Comparison of ENCODE assay signal across 13 cellular contexts in genomic region chr3:71119171-71119570, GRCh38.
DNase-seq lines count a peak whose midpoint lies in the region; ATAC-seq and TF ChIP-seq lines count a peak whose summit lies in the region.
"Had no signal": no experiment of that assay in that cellular context is flagged by ENCODE, and none has a peak within 500 bp of the region (broad histone marks: within the 10 kb centered on the region; RNA-seq: fewer than 3 reads in every experiment).

No MANE protein-coding gene starts in this region.

- peak overlapping the region; percentile 62 to 73 (median 68) for H3K27ac ChIP-seq in stomach
- H3K27ac ChIP-seq: prostate gland had no signal

- intact Hi-C loops in activated naive CD4-positive, alpha-beta T cell treated with anti-CD3 and anti-CD28 coated beads for 36 hours (cut with micrococcal nuclease): loop anchor here (1.0 kb wide), 1 partner anchor 10 kb away; no protein-coding TSS in a partner anchor
- intact Hi-C loops in activated CD8-positive, alpha-beta T cell treated with anti-CD3 and anti-CD28 coated beads for 36 hours (cut with micrococcal nuclease): no loop called here
- intact Hi-C loops in stomach (cut with DNase I; ENCODE audit: low total_unique reads): no loop called here

- DNase-seq in activated naive CD4-positive, alpha-beta T cell treated with anti-CD3 and anti-CD28 coated beads for 36 hours: no peak
- no peak for DNase-seq in activated naive CD4-positive, alpha-beta T cell (lab: John Stamatoyannopoulos, UW)
- DNase-seq in activated CD8-positive, alpha-beta T cell treated with anti-CD3 and anti-CD28 coated beads for 36 hours: no peak
- DNase-seq in fibroblast of mammary gland (ENCODE audit: low read depth) (peak; percentile 53), stomach (no peak), NCI-H2029 treated with DMSO at 0.1 percent for 48 hours (lab: John Stamatoyannopoulos, UW) (no peak), cerebellar nuclear complex (lab: John Stamatoyannopoulos, UW) (no peak)
- no peak for DNase-seq in stimulated activated CD4-positive, alpha-beta T cell treated with anti-CD3 and anti-CD28 coated beads, Interleukin-4, amount 100 ng/mL, for 24 hours
- DNase-seq: ACHN; activated CD8-positive, alpha-beta memory T cell treated with anti-CD3 and anti-CD28 coated beads, Interleukin-2, amount 10 ng/mL, durations not matched to agents 7 days and 5 days; NCI-H2171; stimulated activated CD4-positive, alpha-beta T cell treated with anti-CD3 and anti-CD28 coated beads, Interleukin-2, amount 100 ng/mL, for 24 hours had no signal

- TF ChIP-seq POLR2A in stomach (IDR thresholded peaks at IDR 0.05): no peak

- peaks cover 0 to 8% (median 3%) of the 10 kb centered on the region in 4 donors for H3K36me3 ChIP-seq in stomach
- H3K36me3 ChIP-seq: prostate gland had no signal

- H3K4me1 Mint-ChIP-seq in activated naive CD4-positive, alpha-beta T cell treated with anti-CD3 and anti-CD28 coated beads for 36 hours (ENCODE audit: low read depth): peaks cover 87% of the 10 kb centered on the region
- peaks cover 90% of the 10 kb centered on the region for H3K4me1 Mint-ChIP-seq in activated CD8-positive, alpha-beta T cell treated with anti-CD3 and anti-CD28 coated beads for 36 hours (ENCODE audit: low read depth)

- H3K27me3 Mint-ChIP-seq in activated naive CD4-positive, alpha-beta T cell treated with anti-CD3 and anti-CD28 coated beads for 36 hours (ENCODE audit: low read depth): no peaks in the 10 kb centered on the region
- H3K27me3 Mint-ChIP-seq in activated CD8-positive, alpha-beta T cell treated with anti-CD3 and anti-CD28 coated beads for 36 hours: no peaks in the 10 kb centered on the region
- H3K27me3 Mint-ChIP-seq: activated CD8-positive, alpha-beta memory T cell treated with anti-CD3 and anti-CD28 coated beads, Interleukin-2, amount 10 ng/mL, durations not matched to agents 7 days and 5 days had no signal

- H3K36me3 Mint-ChIP-seq in activated naive CD4-positive, alpha-beta T cell treated with anti-CD3 and anti-CD28 coated beads for 36 hours (ENCODE audit: low read depth): peaks cover 8% of the 10 kb centered on the region
- peaks cover 54% of the 10 kb centered on the region for H3K36me3 Mint-ChIP-seq in activated CD8-positive, alpha-beta T cell treated with anti-CD3 and anti-CD28 coated beads for 36 hours (ENCODE audit: low read depth)

- H3K4me3 ChIP-seq in fibroblast of mammary gland (ENCODE audit: control insufficient read depth, low read depth, low read length) (no peak overlapping the region), stomach (no peak overlapping the region)
- H3K4me3 ChIP-seq: prostate gland had no signal

- H3K4me1 ChIP-seq in stomach: peaks cover 25 to 94% (median 64%) of the 10 kb centered on the region in 4 donors
- H3K4me1 ChIP-seq: prostate gland had no signal

- no peaks in the 10 kb centered on the region for H3K27me3 ChIP-seq in stomach

- WGBS in stomach, 5 donors: 25 to 45% (median 38%) methylated on average over 2 of the region's 2 CpGs

- peak; percentile 31 for ATAC-seq in activated CD8-positive, alpha-beta T cell treated with anti-CD3 and anti-CD28 coated beads for 36 hours
- ATAC-seq: activated CD8-positive, alpha-beta memory T cell treated with anti-CD3 and anti-CD28 coated beads, Interleukin-2, amount 10 ng/mL, durations not matched to agents 7 days and 5 days had no signal

- no peak for TF ChIP-seq EP300 in stomach (IDR thresholded peaks at IDR 0.05)

- POLR2A ChIA-PET in activated CD8-positive, alpha-beta T cell treated with anti-CD3 and anti-CD28 coated beads for 36 hours (lab: Charles Lee): interaction anchor here (0.6 to 1.6 kb wide), 10 partner anchors 9 to 185 kb away, joined by 3 to 5 read pairs (median 3); no protein-coding TSS in a partner anchor

- H3K9me3 Mint-ChIP-seq in activated naive CD4-positive, alpha-beta T cell treated with anti-CD3 and anti-CD28 coated beads for 36 hours: no peaks in the 10 kb centered on the region
- H3K9me3 Mint-ChIP-seq in activated CD8-positive, alpha-beta T cell treated with anti-CD3 and anti-CD28 coated beads for 36 hours: no peaks in the 10 kb centered on the region

- peak overlapping the region; percentile 64 for H3K27ac Mint-ChIP-seq in activated naive CD4-positive, alpha-beta T cell treated with anti-CD3 and anti-CD28 coated beads for 36 hours
- peak overlapping the region; percentile 67 for H3K27ac Mint-ChIP-seq in activated CD8-positive, alpha-beta T cell treated with anti-CD3 and anti-CD28 coated beads for 36 hours
- H3K27ac Mint-ChIP-seq: activated CD8-positive, alpha-beta memory T cell treated with anti-CD3 and anti-CD28 coated beads, Interleukin-2, amount 10 ng/mL, durations not matched to agents 7 days and 5 days had no signal

- CTCF ChIA-PET in activated naive CD4-positive, alpha-beta T cell treated with anti-CD3 and anti-CD28 coated beads for 36 hours (lab: Charles Lee): no interaction called here
- CTCF ChIA-PET in activated CD8-positive, alpha-beta T cell treated with anti-CD3 and anti-CD28 coated beads for 36 hours (lab: Charles Lee): interaction anchor here (0.8 to 1.5 kb wide), 3 partner anchors 18 to 146 kb away, joined by 3 to 4 read pairs (median 3); no protein-coding TSS in a partner anchor

- TF ChIP-seq CTCF in activated CD8-positive, alpha-beta T cell treated with anti-CD3 and anti-CD28 coated beads for 36 hours (IDR thresholded peaks at IDR 0.05): no peak
- no peak for TF ChIP-seq CTCF in fibroblast of mammary gland (conservative IDR thresholded peaks at IDR 0.05; ENCODE audit: control insufficient read depth, insufficient read depth, low read depth, low read length)
- TF ChIP-seq CTCF in stomach (IDR thresholded peaks at IDR 0.05): no peak

- H3K9me3 ChIP-seq in stomach: no peaks in the 10 kb centered on the region
- H3K9me3 ChIP-seq: prostate gland had no signal

- no peak overlapping the region for H3K4me3 Mint-ChIP-seq in activated naive CD4-positive, alpha-beta T cell treated with anti-CD3 and anti-CD28 coated beads for 36 hours
- H3K4me3 Mint-ChIP-seq in activated CD8-positive, alpha-beta T cell treated with anti-CD3 and anti-CD28 coated beads for 36 hours: no peak overlapping the region
- H3K4me3 Mint-ChIP-seq: activated CD8-positive, alpha-beta memory T cell treated with anti-CD3 and anti-CD28 coated beads, Interleukin-2, amount 10 ng/mL, durations not matched to agents 7 days and 5 days had no signal
